In genomic region chr2:45981388-45981930, GRCh38 we compare ENCODE assay signal across 20 cellular contexts.
A peak's percentile ranks its signal among the peaks of the same experiment; 100 is the strongest.
DNase-seq lines count a peak whose midpoint lies in the region; ATAC-seq and TF ChIP-seq lines count a peak whose summit lies in the region.
"Had no signal": no experiment of that assay in that cellular context is flagged by ENCODE, and none has a peak within 500 bp of the region (broad histone marks: within the 10 kb centered on the region; RNA-seq: fewer than 3 reads in every experiment).

No MANE protein-coding gene starts in this region.

- H3K9ac ChIP-seq in endodermal cell (ENCODE audit: extremely low read depth, low read length, poor library complexity, severe bottlenecking), result no peak overlapping the region
- H3K9ac ChIP-seq: BLaER1 had no signal

- H3K9me3 Mint-ChIP-seq in endodermal cell, result no peaks in the 10 kb centered on the region
- no peaks in the 10 kb centered on the region for H3K9me3 Mint-ChIP-seq in activated T-helper 17 cell treated with anti-CD3 and anti-CD28 coated beads, Interleukin-2, amount 50 U/mL, for 72 hours
- H3K9me3 Mint-ChIP-seq in CD4-positive, alpha-beta memory T cell, result no peaks in the 10 kb centered on the region
- H3K9me3 Mint-ChIP-seq: CD4-positive, CD25-positive, alpha-beta regulatory T cell; CD8-positive, alpha-beta memory T cell; HFFc6 had no signal

- H3K27me3 ChIP-seq in endodermal cell (ENCODE audit: control insufficient read depth, insufficient read depth, low read length, poor library complexity, severe bottlenecking) (no peaks in the 10 kb centered on the region), lung (ENCODE audit: control insufficient read depth, insufficient read depth) (no peaks in the 10 kb centered on the region)
- no peaks in the 10 kb centered on the region for H3K27me3 ChIP-seq in CD4-positive, alpha-beta memory T cell (ENCODE audit: insufficient read depth, low read length)
- H3K27me3 ChIP-seq: BLaER1 had no signal

- CTCF ChIA-PET in CD4-positive, alpha-beta memory T cell (lab: Charles Lee; ENCODE audit: partially characterized antibody), result interaction anchor here (2.4 kb wide), 1 partner anchor 11 kb away, joined by 10 read pairs; no protein-coding TSS in a partner anchor

- no peaks in the 10 kb centered on the region for H3K4me1 Mint-ChIP-seq in endodermal cell
- no peaks in the 10 kb centered on the region for H3K4me1 Mint-ChIP-seq in activated T-helper 17 cell treated with anti-CD3 and anti-CD28 coated beads, Interleukin-2, amount 50 U/mL, for 72 hours
- H3K4me1 Mint-ChIP-seq in CD4-positive, alpha-beta memory T cell, result peaks cover 0 to 2% (median 0%) of the 10 kb centered on the region in 4 donors
- H3K4me1 Mint-ChIP-seq: CD4-positive, CD25-positive, alpha-beta regulatory T cell; CD8-positive, alpha-beta memory T cell had no signal

- H3K4me3 Mint-ChIP-seq in endodermal cell, result no peak overlapping the region
- H3K4me3 Mint-ChIP-seq in activated T-helper 17 cell treated with anti-CD3 and anti-CD28 coated beads, Interleukin-2, amount 50 U/mL, for 72 hours, result no peak overlapping the region
- H3K4me3 Mint-ChIP-seq in CD4-positive, alpha-beta memory T cell, result no peak overlapping the region
- H3K4me3 Mint-ChIP-seq: B cell; CD4-positive, CD25-positive, alpha-beta regulatory T cell; CD8-positive, alpha-beta memory T cell; HFFc6 had no signal

- no peak overlapping the region for H3K27ac Mint-ChIP-seq in endodermal cell
- H3K27ac Mint-ChIP-seq in activated T-helper 17 cell treated with anti-CD3 and anti-CD28 coated beads, Interleukin-2, amount 50 U/mL, for 72 hours, result no peak overlapping the region
- H3K27ac Mint-ChIP-seq in CD4-positive, alpha-beta memory T cell, result no peak overlapping the region
- H3K27ac Mint-ChIP-seq: B cell; CD4-positive, CD25-positive, alpha-beta regulatory T cell; HFFc6 had no signal

- H3K36me3 Mint-ChIP-seq in endodermal cell (ENCODE audit: low read depth), result no peaks in the 10 kb centered on the region
- no peaks in the 10 kb centered on the region for H3K36me3 Mint-ChIP-seq in activated T-helper 17 cell treated with anti-CD3 and anti-CD28 coated beads, Interleukin-2, amount 50 U/mL, for 72 hours (ENCODE audit: low read depth)
- peaks cover 18 to 35% of the 10 kb centered on the region in 2 donors for H3K36me3 Mint-ChIP-seq in CD4-positive, alpha-beta memory T cell

- no peak overlapping the region for H3K27ac ChIP-seq in endodermal cell (ENCODE audit: low read depth, low read length)
- no peak overlapping the region for H3K27ac ChIP-seq in lung (ENCODE audit: low read depth in 1 of 2, low read length in 1 of 2)
- no peak overlapping the region for H3K27ac ChIP-seq in CD4-positive, alpha-beta memory T cell (ENCODE audit: low read depth, low read length)
- H3K27ac ChIP-seq: 22Rv1, BLaER1, C4-2B had no signal

- ATAC-seq in lung (ENCODE audit: insufficient read depth, low FRiP score) (no peak), GM18861 (IDR thresholded peaks at IDR 0.05; ENCODE audit: unreplicated experiment) (no peak)
- ATAC-seq in activated T-helper 17 cell treated with anti-CD3 and anti-CD28 coated beads, Interleukin-2, amount 50 U/mL, for 72 hours (replicated peaks), result no peak

- H3K4me1 ChIP-seq in endodermal cell (ENCODE audit: control insufficient read depth, insufficient read depth, low read length) (no peaks in the 10 kb centered on the region), lung (ENCODE audit: control insufficient read depth in 2 of 2, insufficient read depth in 2 of 2, low read length in 2 of 2) (peaks cover 0 to 5% of the 10 kb centered on the region in 2 donors)
- no peaks in the 10 kb centered on the region for H3K4me1 ChIP-seq in CD4-positive, alpha-beta memory T cell (ENCODE audit: insufficient read depth, low read length)
- H3K4me1 ChIP-seq: HAP-1 had no signal

- TF ChIP-seq CTCF in endodermal cell (conservative IDR thresholded peaks at IDR 0.05) (no peak), lung (IDR thresholded peaks at IDR 0.05; ENCODE audit: control extremely low read depth, extremely low read depth) (no peak)

- no peak overlapping the region for H3K4me3 ChIP-seq in endodermal cell (ENCODE audit: low read length)
- H3K4me3 ChIP-seq in lung, result no peak overlapping the region
- H3K4me3 ChIP-seq in CD4-positive, alpha-beta memory T cell (ENCODE audit: low read length in 2 of 2), result no peak overlapping the region
- H3K4me3 ChIP-seq: BLaER1, HAP-1 had no signal

- H3K27me3 Mint-ChIP-seq in endodermal cell (ENCODE audit: insufficient read depth), result no peaks in the 10 kb centered on the region
- H3K27me3 Mint-ChIP-seq in activated T-helper 17 cell treated with anti-CD3 and anti-CD28 coated beads, Interleukin-2, amount 50 U/mL, for 72 hours, result no peaks in the 10 kb centered on the region
- no peaks in the 10 kb centered on the region for H3K27me3 Mint-ChIP-seq in CD4-positive, alpha-beta memory T cell
- H3K27me3 Mint-ChIP-seq: B cell; CD4-positive, CD25-positive, alpha-beta regulatory T cell; CD8-positive, alpha-beta memory T cell had no signal

- no peaks in the 10 kb centered on the region for H3K9me3 ChIP-seq in endodermal cell (ENCODE audit: control insufficient read depth, low read length)
- no peaks in the 10 kb centered on the region for H3K9me3 ChIP-seq in lung (ENCODE audit: control insufficient read depth in 2 of 2, insufficient read depth in 1 of 2, low read length in 1 of 2)
- H3K9me3 ChIP-seq in CD4-positive, alpha-beta memory T cell (ENCODE audit: control insufficient read depth in 1 of 2, low read length in 2 of 2), result no peaks in the 10 kb centered on the region
- H3K9me3 ChIP-seq: BLaER1, HAP-1 had no signal

- H3K36me3 ChIP-seq in endodermal cell (ENCODE audit: control insufficient read depth, insufficient read depth, low read length), result no peaks in the 10 kb centered on the region
- peaks cover 4 to 15% of the 10 kb centered on the region in 2 donors for H3K36me3 ChIP-seq in lung (ENCODE audit: control insufficient read depth in 2 of 2, insufficient read depth in 2 of 2, low read length in 2 of 2)
- H3K36me3 ChIP-seq in CD4-positive, alpha-beta memory T cell (ENCODE audit: insufficient read depth, low read length), result no peaks in the 10 kb centered on the region
- H3K36me3 ChIP-seq: HAP-1 had no signal

- peak; percentile 7 for DNase-seq in activated CD8-positive, alpha-beta memory T cell treated with anti-CD3 and anti-CD28 coated beads for 24 hours
- DNase-seq in activated CD8-positive, alpha-beta memory T cell treated with anti-CD3 and anti-CD28 coated beads, Interleukin-2, amount 50 U/mL, for 4 hours, result no peak
- DNase-seq in endodermal cell (peak; percentile 23), lung (ENCODE audit: low spot score) (peak; percentile 10)
- DNase-seq in CD4-positive, alpha-beta memory T cell, result no peak
- DNase-seq in stimulated activated CD4-positive, alpha-beta T cell treated with anti-CD3 and anti-CD28 coated beads, Interleukin-4, amount 100 ng/mL, for 4 hours, result no peak
- DNase-seq: CD4-positive, CD25-positive, alpha-beta regulatory T cell; CD8-positive, alpha-beta memory T cell; DMS 273 treated with DMSO at 0.1 percent for 48 hours; DMS79; GF-D8; GOT3; HFFc6 had no signal

- POLR2A ChIA-PET in CD4-positive, alpha-beta memory T cell (lab: Charles Lee; ENCODE audit: partially characterized antibody), result no interaction called here

- WGBS in endodermal cell (ENCODE audit: insufficient coverage in 1 of 2, insufficient read length in 1 of 2), 2 experiments, result 84 to 92% methylated on average over 4 of the region's 4 CpGs
- WGBS in lung, 2 donors, result 71 to 84% methylated on average over 4 of the region's 4 CpGs

- intact Hi-C loops in CD4-positive, alpha-beta memory T cell (cut with micrococcal nuclease), result no loop called here

Comparison
In these comparisons a context has a peak if more than half of its experiments do, and no peak if none do; other contexts are left out.
1. DNase-seq: peak in activated CD8-positive, alpha-beta memory T cell treated with anti-CD3 and anti-CD28 coated beads for 24 hours (single experiment), endodermal cell (single experiment) and lung (single experiment); none in activated CD8-positive, alpha-beta memory T cell treated with anti-CD3 and anti-CD28 coated beads, Interleukin-2, amount 50 U/mL, for 4 hours (single experiment), CD4-positive, alpha-beta memory T cell (0 of 5) and stimulated activated CD4-positive, alpha-beta T cell treated with anti-CD3 and anti-CD28 coated beads, Interleukin-4, amount 100 ng/mL, for 4 hours (0 of 2).